12 cellular contexts compared by ENCODE assay signal in the genomic region with DNA sequence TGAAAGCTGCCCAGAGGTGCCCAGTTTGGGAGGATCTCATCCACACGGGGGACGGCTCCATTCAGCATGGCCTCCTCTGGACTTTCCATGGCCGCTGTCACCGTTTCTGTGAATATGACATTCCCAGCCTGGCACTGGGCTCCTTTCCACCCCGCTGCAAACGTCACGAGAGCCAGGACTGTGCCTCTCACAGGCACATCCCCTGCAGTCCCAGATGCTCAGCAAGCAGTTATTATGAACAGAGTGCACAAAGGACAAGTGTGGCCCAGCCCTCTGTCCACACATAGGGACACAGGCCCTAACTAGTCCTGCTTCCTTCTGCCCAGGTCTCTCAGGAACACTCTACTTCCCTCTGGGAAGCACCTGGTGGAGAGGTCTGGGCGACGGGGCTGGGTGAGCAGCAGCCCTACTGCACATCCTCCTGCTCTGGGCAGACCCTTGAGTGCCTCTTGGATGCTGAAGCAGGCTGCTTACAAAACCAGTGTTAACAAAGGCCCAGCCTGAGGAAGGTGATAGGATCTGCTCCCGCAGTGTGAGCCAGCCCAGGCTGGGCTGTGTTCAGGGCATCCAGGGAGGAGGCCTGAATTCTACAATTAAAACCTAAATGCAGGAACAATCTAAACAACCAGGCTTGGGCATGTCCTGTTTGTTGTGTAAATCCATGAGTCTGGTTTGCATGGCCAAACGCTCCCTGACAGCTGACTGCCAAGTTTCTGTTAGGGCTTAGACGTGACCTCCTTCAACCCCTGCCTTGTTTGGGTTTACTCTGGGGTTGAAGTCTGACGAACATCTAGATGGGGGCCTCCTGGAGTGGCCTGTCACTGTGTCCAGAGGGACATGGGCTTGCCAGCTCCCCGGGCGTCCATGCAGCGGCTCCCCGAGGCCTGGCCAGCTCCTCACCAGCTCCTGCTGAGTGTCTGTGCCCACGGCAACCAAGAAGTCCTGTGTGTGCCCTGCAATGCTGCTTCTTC.
DNase-seq lines count a peak whose midpoint lies in the region; ATAC-seq and TF ChIP-seq lines count a peak whose summit lies in the region.
"Had no signal": no experiment of that assay in that cellular context is flagged by ENCODE, and none has a peak within 500 bp of the region (broad histone marks: within the 10 kb centered on the region; RNA-seq: fewer than 3 reads in every experiment).

No MANE protein-coding gene starts in this region.

- ATAC-seq in left lobe of liver = peak; percentile 79
- ATAC-seq in GM21619 (IDR thresholded peaks at IDR 0.05; ENCODE audit: unreplicated experiment) = no peak
- ATAC-seq in GM19395 (IDR thresholded peaks at IDR 0.05; ENCODE audit: unreplicated experiment) = no peak
- ATAC-seq: stimulated activated naive CD8-positive, alpha-beta T cell treated with anti-CD3 and anti-CD28 coated beads, Interleukin-15, amount 100 ng/mL, for 72 hours; T-cell had no signal

- H3K27me3 ChIP-seq in SJCRH30 (no peaks in the 10 kb centered on the region), stomach smooth muscle (ENCODE audit: control insufficient read depth in 1 of 2, insufficient read depth in 2 of 2, low read length in 2 of 2) (no peaks in the 10 kb centered on the region)

- POLR2A ChIA-PET in HEK293T (lab: Yijun Ruan, JAX) = no interaction called here

- H3K36me3 ChIP-seq in SJCRH30 (no peaks in the 10 kb centered on the region), stomach smooth muscle (ENCODE audit: control insufficient read depth in 2 of 2, insufficient read depth in 2 of 2, low read length in 2 of 2) (no peaks in the 10 kb centered on the region)

- DNase-seq in NCI-H1092 treated with DMSO at 0.1 percent for 48 hours (lab: John Stamatoyannopoulos, UW) (peak; percentile 23), NCI-H1092 (lab: John Stamatoyannopoulos, UW) (no peak), SJCRH30 (peak; percentile 38 to 52), left lobe of liver (ENCODE audit: low spot score) (peak; percentile 77), HEK293T (ENCODE audit: extremely low spot score) (no peak)
- DNase-seq: immature natural killer cell; stimulated activated naive CD8-positive, alpha-beta T cell treated with anti-CD3 and anti-CD28 coated beads, Interleukin-15, amount 100 ng/mL, for 72 hours had no signal

- no peak overlapping the region for H3K27ac ChIP-seq in SJCRH30
- H3K27ac ChIP-seq in stomach smooth muscle (ENCODE audit: low read length) = peak overlapping the region; percentile 84
- H3K27ac ChIP-seq: 22Rv1 had no signal

- peak overlapping the region; percentile 48 to 58 for H3K9ac ChIP-seq in stomach smooth muscle (ENCODE audit: low read length in 2 of 2)

- H3K4me1 ChIP-seq in SJCRH30 = peaks cover 27% of the 10 kb centered on the region
- H3K4me1 ChIP-seq in stomach smooth muscle (ENCODE audit: control insufficient read depth, insufficient read depth, low read length) = peaks cover 58% of the 10 kb centered on the region

- CTCF ChIA-PET in HEK293T (lab: Yijun Ruan, JAX) = no interaction called here

- H3K4me3 ChIP-seq in SJCRH30 (no peak overlapping the region), stomach smooth muscle (ENCODE audit: low read length in 2 of 2) (peak overlapping the region in 1 of 2 donors; percentile 8)

- H3K9me3 ChIP-seq in SJCRH30 (replicated peaks) (no peaks in the 10 kb centered on the region), stomach smooth muscle (ENCODE audit: control insufficient read depth in 2 of 2, low read length in 2 of 2) (no peaks in the 10 kb centered on the region)

TF ChIP-seq in HEK293T, 16 proteins besides CTCF, POLR2A, EP300 and RAD21:
- TF ChIP-seq ZNF384 (IDR thresholded peaks at IDR 0.05) (no peak), BHLHE40 (IDR thresholded peaks at IDR 0.05; ENCODE audit: borderline replicate concordance) (no peak), CTBP1 (IDR thresholded peaks at IDR 0.05; ENCODE audit: borderline replicate concordance) (no peak), NFRKB (IDR thresholded peaks at IDR 0.05) (no peak), LEF1 (IDR thresholded peaks at IDR 0.05; ENCODE audit: borderline replicate concordance) (no peak), SP1 (IDR thresholded peaks at IDR 0.05) (no peak), ARNT (IDR thresholded peaks at IDR 0.05) (no peak), SUZ12 (IDR thresholded peaks at IDR 0.05) (no peak), FOXA1 (IDR thresholded peaks at IDR 0.05) (no peak), L3MBTL2 (conservative IDR thresholded peaks at IDR 0.05) (no peak), FOXM1 (IDR thresholded peaks at IDR 0.05; ENCODE audit: borderline replicate concordance) (no peak), ELF4 (IDR thresholded peaks at IDR 0.05) (no peak), FOXK2 (IDR thresholded peaks at IDR 0.05) (no peak), TARDBP (IDR thresholded peaks at IDR 0.05) (no peak)
- TF ChIP-seq, protein P1, sequence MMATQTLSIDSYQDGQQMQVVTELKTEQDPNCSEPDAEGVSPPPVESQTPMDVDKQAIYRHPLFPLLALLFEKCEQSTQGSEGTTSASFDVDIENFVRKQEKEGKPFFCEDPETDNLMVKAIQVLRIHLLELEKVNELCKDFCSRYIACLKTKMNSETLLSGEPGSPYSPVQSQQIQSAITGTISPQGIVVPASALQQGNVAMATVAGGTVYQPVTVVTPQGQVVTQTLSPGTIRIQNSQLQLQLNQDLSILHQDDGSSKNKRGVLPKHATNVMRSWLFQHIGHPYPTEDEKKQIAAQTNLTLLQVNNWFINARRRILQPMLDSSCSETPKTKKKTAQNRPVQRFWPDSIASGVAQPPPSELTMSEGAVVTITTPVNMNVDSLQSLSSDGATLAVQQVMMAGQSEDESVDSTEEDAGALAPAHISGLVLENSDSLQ (IDR thresholded peaks at IDR 0.05) = no peak

Comparison
In these comparisons a context has a peak if more than half of its experiments do, and no peak if none do; other contexts are left out.
1. DNase-seq: peak in NCI-H1092 treated with DMSO at 0.1 percent for 48 hours (single experiment), SJCRH30 (2 of 2) and left lobe of liver (single experiment); none in NCI-H1092 (single experiment) and HEK293T (single experiment).